In the genomic region with DNA sequence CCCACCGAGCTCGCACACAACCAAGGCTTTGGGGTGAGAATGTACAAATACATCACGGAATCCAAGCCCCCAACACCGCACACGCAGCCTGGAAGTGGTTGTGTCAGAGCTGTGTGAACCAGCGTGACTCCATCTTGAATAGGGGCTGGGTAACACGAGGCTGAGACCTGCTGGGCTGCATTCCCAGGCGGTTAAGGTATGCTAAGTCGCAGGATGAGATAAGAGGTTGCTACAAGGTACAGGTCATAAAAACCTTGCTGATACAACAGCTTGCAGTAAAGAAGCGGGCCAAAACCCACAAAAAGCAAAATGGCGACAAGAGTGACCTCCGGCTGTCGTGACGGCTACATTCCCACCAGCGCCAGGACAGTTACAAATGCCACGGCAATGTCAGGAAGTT, we compare ENCODE assay signal across 32 cellular contexts.
"Had no signal": no experiment of that assay in that cellular context is flagged by ENCODE, and none has a peak within 500 bp of the region (broad histone marks: within the 10 kb centered on the region; RNA-seq: fewer than 3 reads in every experiment).

No MANE protein-coding gene starts in this region.

- H3K4me1 ChIP-seq: Peyer's patch had no signal

- H3K27me3 Mint-ChIP-seq: activated CD4-positive, alpha-beta memory T cell treated with anti-CD3 and anti-CD28 coated beads, Interleukin-2, amount 10 ng/mL, durations not matched to agents 7 days and 5 days; activated CD4-positive, alpha-beta T cell treated with anti-CD3 and anti-CD28 coated beads for 36 hours; activated CD8-positive, alpha-beta memory T cell treated with anti-CD3 and anti-CD28 coated beads, Interleukin-2, amount 10 ng/mL, durations not matched to agents 7 days and 5 days; activated naive CD4-positive, alpha-beta T cell treated with anti-CD3 and anti-CD28 coated beads, Interleukin-2, amount 10 ng/mL, durations not matched to agents 7 days and 5 days; activated naive CD8-positive, alpha-beta T cell; activated naive CD8-positive, alpha-beta T cell treated with anti-CD3 and anti-CD28 coated beads, Interleukin-2, amount 50 U/mL, for 24 hours; central memory CD8-positive, alpha-beta T cell; IgD-negative memory B cell had no signal

- DNase-seq: activated CD4-positive, alpha-beta memory T cell treated with anti-CD3 and anti-CD28 coated beads, Interleukin-2, amount 10 ng/mL, durations not matched to agents 7 days and 5 days; activated CD4-positive, alpha-beta T cell treated with anti-CD3 and anti-CD28 coated beads for 36 hours; activated CD4-positive, alpha-beta T cell treated with anti-CD3 and anti-CD28 coated beads, Interleukin-2, amount 50 U/mL, for 1 hour; activated CD8-positive, alpha-beta memory T cell treated with anti-CD3 and anti-CD28 coated beads for 24 hours; activated CD8-positive, alpha-beta memory T cell treated with anti-CD3 and anti-CD28 coated beads, Interleukin-2, amount 10 ng/mL, durations not matched to agents 7 days and 5 days; activated CD8-positive, alpha-beta memory T cell treated with anti-CD3 and anti-CD28 coated beads, Interleukin-2, amount 50 U/mL, for 48 hours; activated effector memory CD4-positive, alpha-beta T cell treated with Interleukin-2 at 50 U/mL for 16 hours; activated naive CD4-positive, alpha-beta T cell treated with anti-CD3 and anti-CD28 coated beads, Interleukin-2, amount 10 ng/mL, durations not matched to agents 7 days and 5 days; activated naive CD8-positive, alpha-beta T cell treated with anti-CD3 and anti-CD28 coated beads, Interleukin-2, amount 50 U/mL, for 24 hours; activated T-cell treated with anti-CD3 and anti-CD28 coated beads, Interleukin-2, amount 50 U/mL, for 48 hours; anterior cingulate cortex; brain microvascular endothelial cell; Kasumi-1; KG1; MG63; MV-4-11; NCI-H1092; NCI-H1436 treated with DMSO at 0.1 percent for 48 hours; NCI-H1694 treated with DMSO at 0.1 percent for 48 hours; NCI-H2029; NCI-H345; NCI-H524 treated with DMSO at 0.1 percent for 48 hours; NK-92 treated with Interleukin-12 subunit alpha and Interleukin-12 subunit beta, amount 100 ng/mL, for 24 hours; PC-3; RPMI8226; T1000; WERI-Rb-1 had no signal

- H3K36me3 ChIP-seq: brain microvascular endothelial cell had no signal

- H3K27ac ChIP-seq: brain microvascular endothelial cell, Peyer's patch, WERI-Rb-1 had no signal

- H3K4me3 ChIP-seq: MG63, Peyer's patch had no signal

- H3K4me3 Mint-ChIP-seq: activated CD4-positive, alpha-beta memory T cell treated with anti-CD3 and anti-CD28 coated beads, Interleukin-2, amount 10 ng/mL, durations not matched to agents 7 days and 5 days; activated CD4-positive, alpha-beta T cell treated with anti-CD3 and anti-CD28 coated beads for 36 hours; activated CD8-positive, alpha-beta memory T cell treated with anti-CD3 and anti-CD28 coated beads, Interleukin-2, amount 10 ng/mL, durations not matched to agents 7 days and 5 days; activated naive CD4-positive, alpha-beta T cell treated with anti-CD3 and anti-CD28 coated beads, Interleukin-2, amount 10 ng/mL, durations not matched to agents 7 days and 5 days; activated naive CD8-positive, alpha-beta T cell; activated naive CD8-positive, alpha-beta T cell treated with anti-CD3 and anti-CD28 coated beads, Interleukin-2, amount 50 U/mL, for 24 hours; central memory CD8-positive, alpha-beta T cell; IgD-negative memory B cell had no signal

- ATAC-seq: activated CD4-positive, alpha-beta T cell treated with anti-CD3 and anti-CD28 coated beads for 36 hours; activated CD4-positive, CD25-positive, alpha-beta regulatory T cell treated with anti-CD3 and anti-CD28 coated beads, Interleukin-2, amount 50 U/mL, for 24 hours; activated CD8-positive, alpha-beta memory T cell treated with anti-CD3 and anti-CD28 coated beads, Interleukin-2, amount 10 ng/mL, durations not matched to agents 7 days and 5 days; activated naive CD8-positive, alpha-beta T cell treated with anti-CD3 and anti-CD28 coated beads, Interleukin-2, amount 50 U/mL, for 24 hours; PC-3 had no signal

- H3K27ac Mint-ChIP-seq: activated CD4-positive, alpha-beta memory T cell treated with anti-CD3 and anti-CD28 coated beads, Interleukin-2, amount 10 ng/mL, durations not matched to agents 7 days and 5 days; activated CD4-positive, alpha-beta T cell treated with anti-CD3 and anti-CD28 coated beads for 36 hours; activated CD8-positive, alpha-beta memory T cell treated with anti-CD3 and anti-CD28 coated beads, Interleukin-2, amount 10 ng/mL, durations not matched to agents 7 days and 5 days; activated naive CD4-positive, alpha-beta T cell treated with anti-CD3 and anti-CD28 coated beads, Interleukin-2, amount 10 ng/mL, durations not matched to agents 7 days and 5 days; activated naive CD8-positive, alpha-beta T cell; activated naive CD8-positive, alpha-beta T cell treated with anti-CD3 and anti-CD28 coated beads, Interleukin-2, amount 50 U/mL, for 24 hours had no signal

- H3K27me3 ChIP-seq: brain microvascular endothelial cell, MG63, Peyer's patch had no signal

- H3K4me1 Mint-ChIP-seq: activated CD4-positive, alpha-beta memory T cell treated with anti-CD3 and anti-CD28 coated beads, Interleukin-2, amount 10 ng/mL, durations not matched to agents 7 days and 5 days; activated CD4-positive, alpha-beta T cell treated with anti-CD3 and anti-CD28 coated beads for 36 hours; activated CD8-positive, alpha-beta memory T cell treated with anti-CD3 and anti-CD28 coated beads, Interleukin-2, amount 10 ng/mL, durations not matched to agents 7 days and 5 days; activated naive CD4-positive, alpha-beta T cell treated with anti-CD3 and anti-CD28 coated beads, Interleukin-2, amount 10 ng/mL, durations not matched to agents 7 days and 5 days; activated naive CD8-positive, alpha-beta T cell treated with anti-CD3 and anti-CD28 coated beads, Interleukin-2, amount 50 U/mL, for 24 hours; central memory CD8-positive, alpha-beta T cell had no signal

- H3K9me3 ChIP-seq: MG63, Peyer's patch had no signal
